Comparison of ENCODE assay signal across 24 cellular contexts in the genomic region with DNA sequence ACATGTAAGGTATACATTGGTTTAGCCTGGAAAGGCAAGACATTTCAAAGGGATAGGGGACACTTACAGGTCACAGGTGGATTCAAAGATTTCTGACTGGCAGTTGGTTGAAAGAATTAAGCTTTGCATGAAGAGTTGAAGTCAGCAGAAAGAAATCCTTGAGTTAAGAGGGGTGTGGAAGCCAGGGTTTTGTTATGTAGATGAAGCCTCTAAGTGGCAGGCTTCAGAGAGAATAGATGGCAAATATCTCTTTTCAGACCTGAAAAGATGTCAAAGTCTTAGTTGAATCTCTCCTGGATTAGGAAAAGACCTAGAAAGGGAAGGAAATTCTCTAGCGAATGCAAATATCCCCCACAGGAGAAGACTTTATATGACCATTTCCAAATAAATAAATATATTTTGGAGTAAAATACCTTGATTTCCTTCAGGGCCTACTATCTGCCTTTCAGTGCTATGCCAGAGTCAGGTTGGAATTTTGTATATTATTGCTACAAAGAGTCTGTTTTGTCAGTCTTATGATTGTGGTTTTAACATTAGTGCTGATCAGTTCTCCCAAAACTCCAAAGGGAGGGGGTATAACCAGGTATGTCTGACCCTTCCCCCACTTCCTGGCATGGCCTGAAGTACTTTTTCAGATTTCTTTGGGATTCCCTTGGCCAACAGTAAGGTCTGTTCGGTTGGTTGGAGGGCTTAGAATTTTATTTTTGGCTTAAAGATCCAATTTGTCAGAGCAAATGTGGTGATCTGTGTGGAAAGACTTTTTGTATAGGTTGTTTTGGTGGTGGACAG.
"Had no signal": no experiment of that assay in that cellular context is flagged by ENCODE, and none has a peak within 500 bp of the region (broad histone marks: within the 10 kb centered on the region; RNA-seq: fewer than 3 reads in every experiment).

No MANE protein-coding gene starts in this region.

- H3K4me3 Mint-ChIP-seq: activated B cell treated with CpG ODN at 0.5 μM for 24 hours; activated CD8-positive, alpha-beta T cell treated with anti-CD3 and anti-CD28 coated beads, Interleukin-2, amount 10 ng/mL, durations not matched to agents 7 days and 5 days; activated naive CD4-positive, alpha-beta T cell treated with anti-CD3 and anti-CD28 coated beads, Interleukin-2, amount 10 ng/mL, durations not matched to agents 7 days and 5 days; activated naive CD8-positive, alpha-beta T cell treated with anti-CD3 and anti-CD28 coated beads, Interleukin-2, amount 50 U/mL, for 24 hours; activated T-cell treated with anti-CD3 and anti-CD28 coated beads, Interleukin-2, amount 50 U/mL, for 24 hours; brain; central memory CD8-positive, alpha-beta T cell; neural crest cell; stimulated activated naive CD8-positive, alpha-beta T cell treated with anti-CD3 and anti-CD28 coated beads, Interleukin-15, Interleukin-2, amounts not matched to agents 100 ng/mL and 50 ng/mL, for 24 hours; T-cell had no signal

- H3K9me3 Mint-ChIP-seq: activated B cell treated with CpG ODN at 0.5 μM for 24 hours; activated T-helper 2 cell treated with anti-CD3 and anti-CD28 coated beads, Interferon-gamma antibody, Interleukin-2, Interleukin-4, amounts not matched to agents 10 μg/mL and 5 μg/mL and 100 μg/mL, durations not matched to agents 14 hours and 24 hours and 36 hours had no signal

- DNase-seq: activated B cell treated with CpG ODN at 0.5 μM for 24 hours; activated CD4-positive, alpha-beta T cell treated with anti-CD3 and anti-CD28 coated beads for 48 hours; activated CD8-positive, alpha-beta T cell treated with anti-CD3 and anti-CD28 coated beads, Interleukin-2, amount 10 ng/mL, durations not matched to agents 7 days and 5 days; activated naive CD4-positive, alpha-beta T cell treated with anti-CD3 and anti-CD28 coated beads, Interleukin-2, amount 10 ng/mL, durations not matched to agents 7 days and 5 days; activated naive CD8-positive, alpha-beta T cell treated with anti-CD3 and anti-CD28 coated beads, Interleukin-2, amount 50 U/mL, for 24 hours; activated T-cell treated with anti-CD3 and anti-CD28 coated beads, Interleukin-2, amount 50 U/mL, for 24 hours; anterior cingulate cortex; colonic mucosa; erythroblast; heart left ventricle; kidney glomerular epithelial cell; left ventricle myocardium inferior; right cardiac atrium; T-cell had no signal

- H3K36me3 ChIP-seq: colonic mucosa, gastroesophageal sphincter, heart left ventricle, left ventricle myocardium inferior, prostate gland, suprapubic skin, vagina had no signal

- H3K4me1 ChIP-seq: colonic mucosa, gastroesophageal sphincter, heart left ventricle, left ventricle myocardium inferior, prostate gland, suprapubic skin, vagina had no signal

- H3K4me1 Mint-ChIP-seq: activated B cell treated with CpG ODN at 0.5 μM for 24 hours; activated naive CD4-positive, alpha-beta T cell treated with anti-CD3 and anti-CD28 coated beads, Interleukin-2, amount 10 ng/mL, durations not matched to agents 7 days and 5 days; activated naive CD8-positive, alpha-beta T cell treated with anti-CD3 and anti-CD28 coated beads, Interleukin-2, amount 50 U/mL, for 24 hours; central memory CD8-positive, alpha-beta T cell; T-cell had no signal

- H3K27ac ChIP-seq: colonic mucosa, gastroesophageal sphincter, heart left ventricle, left ventricle myocardium inferior, prostate gland, suprapubic skin, vagina had no signal

- H3K27me3 ChIP-seq: colonic mucosa, gastroesophageal sphincter, suprapubic skin, vagina had no signal

- H3K27ac Mint-ChIP-seq: activated B cell treated with CpG ODN at 0.5 μM for 24 hours; activated CD8-positive, alpha-beta T cell treated with anti-CD3 and anti-CD28 coated beads, Interleukin-2, amount 10 ng/mL, durations not matched to agents 7 days and 5 days; activated naive CD4-positive, alpha-beta T cell treated with anti-CD3 and anti-CD28 coated beads, Interleukin-2, amount 10 ng/mL, durations not matched to agents 7 days and 5 days; activated naive CD8-positive, alpha-beta T cell treated with anti-CD3 and anti-CD28 coated beads, Interleukin-2, amount 50 U/mL, for 24 hours; activated T-cell treated with anti-CD3 and anti-CD28 coated beads, Interleukin-2, amount 50 U/mL, for 24 hours; activated T-helper 2 cell treated with anti-CD3 and anti-CD28 coated beads, Interferon-gamma antibody, Interleukin-2, Interleukin-4, amounts not matched to agents 10 μg/mL and 5 μg/mL and 100 μg/mL, durations not matched to agents 14 hours and 24 hours and 36 hours; brain; stimulated activated naive CD8-positive, alpha-beta T cell treated with anti-CD3 and anti-CD28 coated beads, Interleukin-15, Interleukin-2, amounts not matched to agents 100 ng/mL and 50 ng/mL, for 24 hours; T-cell had no signal

- H3K27me3 Mint-ChIP-seq: activated naive CD4-positive, alpha-beta T cell treated with anti-CD3 and anti-CD28 coated beads, Interleukin-2, amount 10 ng/mL, durations not matched to agents 7 days and 5 days; central memory CD8-positive, alpha-beta T cell had no signal

- H3K36me3 Mint-ChIP-seq: activated naive CD4-positive, alpha-beta T cell treated with anti-CD3 and anti-CD28 coated beads, Interleukin-2, amount 10 ng/mL, durations not matched to agents 7 days and 5 days; T-cell had no signal

- H3K4me3 ChIP-seq: colonic mucosa, gastroesophageal sphincter, heart left ventricle, left ventricle myocardium inferior, prostate gland, skin epidermis, suprapubic skin, vagina had no signal

- ATAC-seq: activated CD8-positive, alpha-beta T cell treated with anti-CD3 and anti-CD28 coated beads, Interleukin-2, amount 10 ng/mL, durations not matched to agents 7 days and 5 days; activated naive CD8-positive, alpha-beta T cell treated with anti-CD3 and anti-CD28 coated beads, Interleukin-2, amount 50 U/mL, for 24 hours; gastroesophageal sphincter; heart left ventricle; right cardiac atrium; T-cell had no signal

- H3K9me3 ChIP-seq: colonic mucosa, gastroesophageal sphincter, left ventricle myocardium inferior, prostate gland, suprapubic skin, vagina had no signal
